8 cellular contexts compared by ENCODE assay signal in genomic region chr1:78619803-78620579, GRCh38. TPM values are rescaled to one million over a fixed set of nuclear protein-coding genes. Genes with fewer than 3 reads are reported as not detected.
A peak's percentile ranks its signal among the peaks of the same experiment; 100 is the strongest.
DNase-seq lines count a peak whose midpoint lies in the region; ATAC-seq and TF ChIP-seq lines count a peak whose summit lies in the region.

IFI44L (plus strand) TSS chr1:78620448; CDS start chr1:78627916, 7,468 bp downstream.

- peaks cover 3% of the 10 kb centered on the region; the same call in 1 of the 2 replicates for H3K79me2 ChIP-seq in DND-41 (ENCODE audit: insufficient read depth, low read length)

- POLR2A ChIA-PET in HEK293T (lab: Yijun Ruan, JAX): no interaction called here
- POLR2A ChIA-PET in Panc1 (lab: Charles Lee): interaction anchor here (0.7 kb wide), 1 partner anchor 64 kb away, joined by 3 read pairs; no protein-coding TSS in a partner anchor

- DNase-seq in DND-41 (peak; percentile 84), HEK293T (ENCODE audit: extremely low spot score) (no peak), Panc1 (ENCODE audit: low read depth, low spot score) (no peak), left ventricle myocardium inferior (peak; percentile 27), SKM-1 (lab: John Stamatoyannopoulos, UW; ENCODE audit: unreplicated experiment) (no peak), NCI-H510A (lab: John Stamatoyannopoulos, UW) (no peak)
- DNase-seq in stimulated activated CD4-positive, alpha-beta T cell treated with anti-CD3 and anti-CD28 coated beads, Interleukin-15, amount 100 ng/mL, for 24 hours: peak; percentile 65

- peak within 1 kb of the TSS; percentile 78 for H3K27ac ChIP-seq in DND-41 (ENCODE audit: low read length)
- no peak within 1 kb of the TSS for H3K27ac ChIP-seq in Panc1 (ENCODE audit: low read length)
- H3K27ac ChIP-seq in left ventricle myocardium inferior (replicated peaks): peak within 1 kb of the TSS; percentile 86

- H3K4me3 ChIP-seq in DND-41 (ENCODE audit: low read depth in 1 of 2, low read length in 2 of 2) (peak within 1 kb of the TSS; percentile 11 to 53; a peak in 3 of 4 replicates), Panc1 (ENCODE audit: low read depth in 2 of 2, low read length in 2 of 2) (no peak within 1 kb of the TSS; a peak in 1 of 4 replicates), left ventricle myocardium inferior (peak within 1 kb of the TSS; percentile 61)

- TF ChIP-seq CTCF in DND-41 (IDR thresholded peaks at IDR 0.05; ENCODE audit: borderline replicate concordance, extremely low read depth, low read length, poor library complexity, severe bottlenecking) (no peak), Panc1 (IDR thresholded peaks at IDR 0.05) (no peak), left ventricle myocardium inferior (IDR thresholded peaks at IDR 0.05; ENCODE audit: borderline replicate concordance) (no peak)

- H4K20me1 ChIP-seq in DND-41 (ENCODE audit: insufficient read depth, low read length): no peaks in the 10 kb centered on the region

- H3K36me3 Mint-ChIP-seq in activated naive CD4-positive, alpha-beta T cell treated with anti-CD3 and anti-CD28 coated beads, Interleukin-2, amount 50 U/mL, for 24 hours: peaks cover 12% of the 10 kb centered on the region

- peak within 1 kb of the TSS; percentile 73 for H3K4me2 ChIP-seq in DND-41 (ENCODE audit: insufficient read depth, low read length)

- H3K27me3 Mint-ChIP-seq in activated naive CD4-positive, alpha-beta T cell treated with anti-CD3 and anti-CD28 coated beads, Interleukin-2, amount 50 U/mL, for 24 hours: no peaks in the 10 kb centered on the region

- in situ Hi-C loops in Panc1 (cut with HindIII; ENCODE audit: low pct_unique_long_range_greater_than_20kb, low sequenced_read_pairs): no loop called here

- H3K4me3 Mint-ChIP-seq in activated naive CD4-positive, alpha-beta T cell treated with anti-CD3 and anti-CD28 coated beads, Interleukin-2, amount 50 U/mL, for 24 hours: peak within 1 kb of the TSS; percentile 91

- no peaks in the 10 kb centered on the region for H3K36me3 ChIP-seq in DND-41 (ENCODE audit: insufficient read depth, low read length)
- no peaks in the 10 kb centered on the region for H3K36me3 ChIP-seq in Panc1 (ENCODE audit: control insufficient read depth, insufficient read depth, low read length)
- no peaks in the 10 kb centered on the region for H3K36me3 ChIP-seq in left ventricle myocardium inferior

- CTCF ChIA-PET in HEK293T (lab: Yijun Ruan, JAX) (interaction anchor here (0.9 to 1.2 kb wide), 2 partner anchors 53 to 71 kb away, joined by 3 to 5 read pairs; no protein-coding TSS in a partner anchor), Panc1 (lab: Charles Lee) (interaction anchor here (0.7 kb wide), 1 partner anchor 130 kb away, joined by 3 read pairs; no protein-coding TSS in a partner anchor)

- peaks cover 70% of the 10 kb centered on the region for H3K4me1 Mint-ChIP-seq in activated naive CD4-positive, alpha-beta T cell treated with anti-CD3 and anti-CD28 coated beads, Interleukin-2, amount 50 U/mL, for 24 hours

- peak within 1 kb of the TSS; percentile 64 for H2AFZ ChIP-seq in DND-41 (ENCODE audit: low read depth, low read length)

- ATAC-seq in DND-41 (ENCODE audit: insufficient read depth, low read depth) (peak; percentile 67), Panc1 (peak; percentile 51; the same call in 1 of the 2 replicates)

- peaks cover 40% of the 10 kb centered on the region for H3K4me1 ChIP-seq in DND-41 (ENCODE audit: insufficient read depth, low read length)
- H3K4me1 ChIP-seq in Panc1 (ENCODE audit: control insufficient read depth, insufficient read depth, low read length): no peaks in the 10 kb centered on the region
- peaks cover 30% of the 10 kb centered on the region for H3K4me1 ChIP-seq in left ventricle myocardium inferior

- no peaks in the 10 kb centered on the region for H3K9me3 Mint-ChIP-seq in activated naive CD4-positive, alpha-beta T cell treated with anti-CD3 and anti-CD28 coated beads, Interleukin-2, amount 50 U/mL, for 24 hours

- intact Hi-C loops in Panc1 (cut with micrococcal nuclease; ENCODE audit: unreplicated experiment): no loop called here
- intact Hi-C loops in left ventricle myocardium inferior (cut with micrococcal nuclease): loop anchor here (5.0 kb wide), 1 partner anchor 57 kb away; no protein-coding TSS in a partner anchor

- H3K27ac Mint-ChIP-seq in activated naive CD4-positive, alpha-beta T cell treated with anti-CD3 and anti-CD28 coated beads, Interleukin-2, amount 50 U/mL, for 24 hours: peak within 1 kb of the TSS; percentile 93

- H3K27me3 ChIP-seq in DND-41 (ENCODE audit: insufficient read depth, low read length, poor library complexity) (peaks cover 3% of the 10 kb centered on the region), Panc1 (ENCODE audit: control insufficient read depth, insufficient read depth, low read length) (no peaks in the 10 kb centered on the region), left ventricle myocardium inferior (ENCODE audit: low read depth) (no peaks in the 10 kb centered on the region)

- H3K9me3 ChIP-seq in DND-41 (ENCODE audit: insufficient read depth, low read length, severe bottlenecking) (no peaks in the 10 kb centered on the region), Panc1 (ENCODE audit: control insufficient read depth, insufficient read depth, low read depth, low read length) (no peaks in the 10 kb centered on the region), left ventricle myocardium inferior (replicated peaks) (no peaks in the 10 kb centered on the region)

- peak within 1 kb of the TSS; percentile 50 for H3K9ac ChIP-seq in DND-41 (ENCODE audit: low read depth, low read length)

- no TSS peak for BruUV-seq in Panc1 (replicated peaks; lab: Mats Ljungman, UMichigan)

TF ChIP-seq in HEK293T, 16 proteins besides CTCF, POLR2A, EP300 and RAD21:
- TF ChIP-seq LEF1 (IDR thresholded peaks at IDR 0.05; ENCODE audit: borderline replicate concordance) (no peak), L3MBTL2 (conservative IDR thresholded peaks at IDR 0.05) (no peak), SP1 (IDR thresholded peaks at IDR 0.05) (no peak), ZNF384 (IDR thresholded peaks at IDR 0.05) (peak; percentile 87), SUZ12 (IDR thresholded peaks at IDR 0.05) (no peak), FOXM1 (IDR thresholded peaks at IDR 0.05; ENCODE audit: borderline replicate concordance) (no peak), TARDBP (IDR thresholded peaks at IDR 0.05) (no peak)

RNA-seq across cellular contexts. Expression of gene IFI44L, which starts in this region (rescaled TPM):
- 0.10 TPM for total RNA-seq in Panc1 (2021; ENCODE audit: unreplicated experiment)
- polyA plus RNA-seq in Panc1 (2012; ENCODE audit: insufficient read length): not detected
- 5.4 TPM for total RNA-seq in left ventricle myocardium inferior

Comparison
In these comparisons a context has a peak if more than half of its experiments do, and no peak if none do; other contexts are left out.
1. Peak in ATAC-seq in Panc1; RNA of the gene not detected or under 1 TPM.
2. DNase-seq: peak in DND-41 (single experiment), left ventricle myocardium inferior (single experiment) and stimulated activated CD4-positive, alpha-beta T cell treated with anti-CD3 and anti-CD28 coated beads, Interleukin-15, amount 100 ng/mL, for 24 hours (single experiment); none in HEK293T (single experiment), Panc1 (single experiment), SKM-1 (single experiment) and NCI-H510A (single experiment).
3. H3K4me3 ChIP-seq: peak in DND-41 (2 of 2) and left ventricle myocardium inferior (single experiment); none in Panc1 (0 of 2).